Comparison of ENCODE assay signal across 20 cellular contexts in genomic region chr9:80775515-80775914, GRCh38.
A peak's percentile ranks its signal among the peaks of the same experiment; 100 is the strongest.
DNase-seq lines count a peak whose midpoint lies in the region; ATAC-seq lines count a peak whose summit lies in the region.
"Had no signal": no experiment of that assay in that cellular context is flagged by ENCODE, and none has a peak within 500 bp of the region (broad histone marks: within the 10 kb centered on the region; RNA-seq: fewer than 3 reads in every experiment).

No MANE protein-coding gene starts in this region.

- peak; percentile 81 for DNase-seq in HCEC 1CT
- peak; percentile 6 for DNase-seq in NCI-H187 treated with DMSO at 0.1 percent for 48 hours (lab: John Stamatoyannopoulos, UW)
- peak; percentile 79 for DNase-seq in amniotic epithelial cell (ENCODE audit: low read depth)
- peak; percentile 10 for DNase-seq in kidney tubule cell (ENCODE audit: low spot score)
- no peak for DNase-seq in mucosa of gallbladder (ENCODE audit: low spot score)
- no peak for DNase-seq in LoVo (ENCODE audit: low spot score)
- DNase-seq: activated CD4-positive, alpha-beta T cell treated with anti-CD3 and anti-CD28 coated beads, Interleukin-2, amount 50 U/mL, for 1 hour; activated CD8-positive, alpha-beta memory T cell treated with anti-CD3 and anti-CD28 coated beads, Interleukin-2, amount 50 U/mL, for 4 hours; body of pancreas; CD8-positive, alpha-beta memory T cell; DMS79; effector CD8-positive, alpha-beta T cell; HFFc6; left cardiac atrium; naive B cell; right lobe of liver; stimulated activated CD4-positive, alpha-beta T cell treated with anti-CD3 and anti-CD28 coated beads, Interleukin-15, amount 100 ng/mL, for 24 hours; T-helper 9 cell had no signal

- ATAC-seq in HG03432 (IDR thresholded peaks at IDR 0.05; ENCODE audit: unreplicated experiment) (no peak), HG03159 (IDR thresholded peaks at IDR 0.05; ENCODE audit: unreplicated experiment) (no peak)
- ATAC-seq: body of pancreas, left cardiac atrium, right lobe of liver had no signal

Comparison
In these comparisons a context has a peak if more than half of its experiments do, and no peak if none do; other contexts are left out.
1. DNase-seq: peak in HCEC 1CT (single experiment), NCI-H187 treated with DMSO at 0.1 percent for 48 hours (single experiment), amniotic epithelial cell (single experiment) and kidney tubule cell (single experiment); none in mucosa of gallbladder (single experiment) and LoVo (single experiment).